9 cellular contexts compared by ENCODE assay signal in genomic region chr17:7572338-7572587, GRCh38. TPM values are rescaled to one million over a fixed set of nuclear protein-coding genes. Genes with fewer than 3 reads are reported as not detected.
DNase-seq lines count a peak whose midpoint lies in the region; ATAC-seq and TF ChIP-seq lines count a peak whose summit lies in the region.
"Had no signal": no experiment of that assay in that cellular context is flagged by ENCODE, and none has a peak within 500 bp of the region (broad histone marks: within the 10 kb centered on the region; RNA-seq: fewer than 3 reads in every experiment).

No MANE protein-coding gene starts in this region.

- DNase-seq in Caco-2 (no peak), body of pancreas (no peak), mesothelial cell of epicardium (ENCODE audit: low spot score in 2 of 2, unreplicated experiment in 2 of 2) (peak in 1 of 2 experiments; percentile 98), GM10248 (ENCODE audit: extremely low spot score) (no peak), NCI-H82 treated with DMSO at 0.1 percent for 48 hours (lab: John Stamatoyannopoulos, UW; ENCODE audit: unreplicated experiment) (no peak)

- H3K27me3 ChIP-seq in Caco-2 (replicated peaks; ENCODE audit: control insufficient read depth, insufficient read depth, low read length) (no peaks in the 10 kb centered on the region), body of pancreas (no peaks in the 10 kb centered on the region)

- H3K36me3 ChIP-seq in Caco-2 (ENCODE audit: control insufficient read depth, insufficient read depth, low read length) (no peaks in the 10 kb centered on the region; the same call in 1 of the 2 replicates), body of pancreas (replicated peaks in 1 of 2; ENCODE audit: insufficient read depth in 1 of 2, low read depth in 2 of 2) (peaks cover 26 to 33% of the 10 kb centered on the region in 2 donors)

- H3K27ac Mint-ChIP-seq in Caco-2 (ENCODE audit: unreplicated experiment) (peak overlapping the region; percentile 99), mesothelial cell of epicardium (peak overlapping the region; percentile 97)

- TF ChIP-seq POLR2A in body of pancreas (IDR thresholded peaks at IDR 0.05): no peak

- ATAC-seq in HG03342 (IDR thresholded peaks at IDR 0.05; ENCODE audit: unreplicated experiment): peak; percentile 84
- ATAC-seq in body of pancreas: no peak
- no peak for ATAC-seq in GM21529 (IDR thresholded peaks at IDR 0.05; ENCODE audit: unreplicated experiment)
- no peak for ATAC-seq in HG03280 (IDR thresholded peaks at IDR 0.05; ENCODE audit: unreplicated experiment)

- WGBS in body of pancreas, 2 donors: 0% methylated on average over 3 to 11 of the region's 11 CpGs

- no TSS peak for BruUV-seq in Caco-2 (replicated peaks; lab: Mats Ljungman, UMichigan)

- H3K4me3 ChIP-seq in Caco-2 (ENCODE audit: low read depth, low read length) (peak overlapping the region; percentile 50), body of pancreas (no peak overlapping the region)

- H3K27me3 Mint-ChIP-seq in Caco-2 (ENCODE audit: insufficient read depth, unreplicated experiment): no peaks in the 10 kb centered on the region
- no peaks in the 10 kb centered on the region for H3K27me3 Mint-ChIP-seq in mesothelial cell of epicardium (ENCODE audit: low read depth)

- peak overlapping the region; percentile 92 for H3K4me3 Mint-ChIP-seq in Caco-2 (ENCODE audit: unreplicated experiment)
- peak overlapping the region; percentile 98 for H3K4me3 Mint-ChIP-seq in mesothelial cell of epicardium

- TF ChIP-seq CTCF in Caco-2 (IDR thresholded peaks at IDR 0.05; ENCODE audit: insufficient read depth in 1 of 2, low read depth in 1 of 2, low read length in 1 of 2, severe bottlenecking in 1 of 2, unreplicated experiment in 1 of 2) (no peak), body of pancreas (IDR thresholded peaks at IDR 0.05) (no peak), mesothelial cell of epicardium (IDR thresholded peaks at IDR 0.05; ENCODE audit: unreplicated experiment) (no peak), GM10248 (IDR thresholded peaks at IDR 0.05; ENCODE audit: control extremely low read depth, extremely low read depth, low read depth, missing control alignments) (no peak)

- CTCF ChIA-PET in Caco-2 (lab: Charles Lee): no interaction called here
- CTCF ChIA-PET in GM10248 (lab: Yijun Ruan, JAX): interaction anchor here (1.4 to 3.5 kb wide), 2 partner anchors 11 to 17 kb away, joined by 3 to 23 read pairs; partner anchors contain the start of gene SENP3

- H3K36me3 Mint-ChIP-seq in Caco-2 (ENCODE audit: insufficient read depth, unreplicated experiment) (peaks cover 57% of the 10 kb centered on the region), mesothelial cell of epicardium (peaks cover 45% of the 10 kb centered on the region)

- no peaks in the 10 kb centered on the region for H3K9me3 Mint-ChIP-seq in Caco-2 (ENCODE audit: unreplicated experiment)
- H3K9me3 Mint-ChIP-seq in mesothelial cell of epicardium: no peaks in the 10 kb centered on the region

- H3K4me1 Mint-ChIP-seq in Caco-2 (ENCODE audit: low read depth, unreplicated experiment) (peaks cover 6% of the 10 kb centered on the region), mesothelial cell of epicardium (peaks cover 24% of the 10 kb centered on the region)

- H3K4me1 ChIP-seq in Caco-2: peaks cover 12% of the 10 kb centered on the region
- H3K4me1 ChIP-seq in body of pancreas: peaks cover 29% of the 10 kb centered on the region

- intact Hi-C loops in Caco-2 (cut with micrococcal nuclease; ENCODE audit: unreplicated experiment): loop anchor here (2.0 to 5.0 kb wide), 2 partner anchors 43 to 90 kb away; partner anchors contain the start of genes FXR2, POLR2A and SLC35G6
- intact Hi-C loops in body of pancreas (cut with DNase I): no loop called here

- peak overlapping the region; percentile 72 to 99 (median 98) for H3K27ac ChIP-seq in body of pancreas

- no peaks in the 10 kb centered on the region for H3K9me3 ChIP-seq in Caco-2
- H3K9me3 ChIP-seq in body of pancreas: no peaks in the 10 kb centered on the region

- POLR2A ChIA-PET in Caco-2 (lab: Charles Lee): interaction anchor here (0.5 to 1.1 kb wide), 2 partner anchors 115 to 243 kb away, joined by 3 to 5 read pairs; partner anchors contain the start of genes NEURL4 and TP53
- POLR2A ChIA-PET in GM10248 (lab: Yijun Ruan, JAX): interaction anchor here (0.7 to 4.3 kb wide), 3 partner anchors 9 to 168 kb away, joined by 5 to 32 read pairs (median 5); partner anchors contain the start of genes MPDU1 and TMEM256

RNA-seq across cellular contexts. Expression of gene CD68, which starts 7.2 kb away (rescaled TPM):
- total RNA-seq in Caco-2 (2022) (1.1 and 1.6 TPM in 2 replicates), body of pancreas (10 to 100 TPM in 1 of 2 donors, 1 to 10 TPM in 1; 4.3 to 14.8 TPM), mesothelial cell of epicardium (0.44 to 0.86 TPM (median 0.78 TPM) in 3 replicates)

RNA-seq across cellular contexts. Expression of gene SENP3, which starts 10.5 kb away (rescaled TPM):
- total RNA-seq in Caco-2 (2022): 29.2 and 30.2 TPM in 2 replicates
- total RNA-seq in body of pancreas: 10 to 100 TPM; 25.7 to 28.0 TPM
- total RNA-seq in mesothelial cell of epicardium: 50.3 to 55.9 TPM (median 51.5 TPM) in 3 replicates

RNA-seq across cellular contexts. Expression of gene MPDU1, which starts 11.4 kb away (rescaled TPM):
- 44.2 and 49.7 TPM in 2 replicates for total RNA-seq in Caco-2 (2022)
- 10 to 100 TPM; 27.0 to 37.6 TPM for total RNA-seq in body of pancreas
- total RNA-seq in mesothelial cell of epicardium: 44.8 to 45.5 TPM (median 45.5 TPM) in 3 replicates

RNA-seq across cellular contexts. Expression of gene TNFSF13, which starts 13.7 kb away (rescaled TPM):
- 0.20 TPM in 1 of 2 replicates, not detected in the other for total RNA-seq in Caco-2 (2022)
- total RNA-seq in body of pancreas: 10 to 100 TPM; 11.9 to 18.8 TPM
- 4.3 to 6.1 TPM (median 5.2 TPM) in 3 replicates for total RNA-seq in mesothelial cell of epicardium

RNA-seq across cellular contexts. Expression of gene SOX15, which starts 17.6 kb away (rescaled TPM):
- 0.53 TPM in 1 of 2 replicates, not detected in the other for total RNA-seq in Caco-2 (2022)
- total RNA-seq in body of pancreas: not detected
- total RNA-seq in mesothelial cell of epicardium: 2.0 to 2.3 TPM (median 2.1 TPM) in 3 replicates
- total RNA-seq: M059J had no signal
